Comparison of ENCODE assay signal across 9 cellular contexts in the genomic region with DNA sequence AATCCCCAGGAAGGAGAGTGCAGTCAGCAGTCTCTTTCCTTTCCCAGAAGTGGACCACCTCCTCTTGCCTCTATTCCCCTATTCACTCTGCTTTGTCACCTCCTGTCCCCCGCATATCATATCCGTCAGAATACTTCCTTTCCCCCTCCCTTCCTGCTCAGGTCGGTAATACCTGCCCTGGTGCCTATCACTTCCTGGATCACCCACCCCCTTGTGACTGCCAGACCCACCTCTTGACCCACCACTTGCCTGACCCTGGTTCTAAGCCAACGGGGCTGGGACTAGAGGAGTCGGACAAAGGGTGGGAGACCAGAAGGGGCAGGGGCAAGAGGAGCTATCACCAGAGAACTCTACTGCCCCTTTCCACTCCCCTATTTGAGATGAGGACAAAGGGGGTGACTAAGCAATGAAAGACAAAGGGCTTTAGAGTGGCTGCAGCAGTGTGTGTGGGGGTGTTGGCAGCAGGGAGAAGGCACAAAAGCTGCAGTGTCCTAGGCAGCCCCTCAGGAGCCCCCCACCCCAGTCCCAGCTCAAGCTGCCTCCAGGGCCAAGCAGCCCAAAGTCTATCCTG. TPM values are rescaled to one million over a fixed set of nuclear protein-coding genes. Genes with fewer than 3 reads are reported as not detected.
DNase-seq lines count a peak whose midpoint lies in the region; ATAC-seq and TF ChIP-seq lines count a peak whose summit lies in the region.
"Had no signal": no experiment of that assay in that cellular context is flagged by ENCODE, and none has a peak within 500 bp of the region (broad histone marks: within the 10 kb centered on the region; RNA-seq: fewer than 3 reads in every experiment).

No MANE protein-coding gene starts in this region.

- H3K4me1 ChIP-seq in thoracic aorta (ENCODE audit: control insufficient read depth in 1 of 2, low read depth in 2 of 2): peaks cover 13 to 35% of the 10 kb centered on the region in 2 donors

- intact Hi-C loops in activated CD4-positive, alpha-beta T cell treated with anti-CD3 and anti-CD28 coated beads for 36 hours (cut with DNase I, micrococcal nuclease): loop anchor here in 1 of 2 experiments (5.0 kb wide), 1 partner anchor 107 kb away; a partner anchor contains a TSS

- CTCF ChIA-PET in activated CD4-positive, alpha-beta T cell treated with anti-CD3 and anti-CD28 coated beads for 36 hours (lab: Charles Lee): interaction anchor here (1.0 to 7.2 kb wide), 3 partner anchors 8 to 131 kb away, joined by 3 to 89 read pairs (median 27); a partner anchor contains a TSS

- peaks cover 21% of the 10 kb centered on the region for H3K36me3 Mint-ChIP-seq in activated CD4-positive, alpha-beta T cell treated with anti-CD3 and anti-CD28 coated beads for 36 hours (ENCODE audit: low read depth)
- peaks cover 7% of the 10 kb centered on the region for H3K36me3 Mint-ChIP-seq in chondrocyte (ENCODE audit: low read depth)

- peaks cover 43% of the 10 kb centered on the region for H3K4me1 Mint-ChIP-seq in activated CD4-positive, alpha-beta T cell treated with anti-CD3 and anti-CD28 coated beads for 36 hours
- peaks cover 62% of the 10 kb centered on the region for H3K4me1 Mint-ChIP-seq in chondrocyte (ENCODE audit: low read depth)

- no peaks in the 10 kb centered on the region for H3K27me3 Mint-ChIP-seq in activated CD4-positive, alpha-beta T cell treated with anti-CD3 and anti-CD28 coated beads for 36 hours
- no peaks in the 10 kb centered on the region for H3K27me3 Mint-ChIP-seq in chondrocyte (ENCODE audit: low read depth)

- TF ChIP-seq CTCF in chondrocyte (IDR thresholded peaks at IDR 0.05): no peak
- TF ChIP-seq CTCF in thoracic aorta (IDR thresholded peaks at IDR 0.05): no peak

- no peaks in the 10 kb centered on the region for H3K9me3 Mint-ChIP-seq in activated CD4-positive, alpha-beta T cell treated with anti-CD3 and anti-CD28 coated beads for 36 hours (ENCODE audit: low read depth)
- H3K9me3 Mint-ChIP-seq in chondrocyte (ENCODE audit: low read depth): no peaks in the 10 kb centered on the region

- H3K27ac Mint-ChIP-seq in activated CD4-positive, alpha-beta T cell treated with anti-CD3 and anti-CD28 coated beads for 36 hours: peak overlapping the region; percentile 95
- peak overlapping the region; percentile 8 for H3K27ac Mint-ChIP-seq in chondrocyte (ENCODE audit: unreplicated experiment)

- no peak for ATAC-seq in activated CD4-positive, alpha-beta T cell treated with anti-CD3 and anti-CD28 coated beads for 36 hours
- ATAC-seq in thoracic aorta (ENCODE audit: insufficient number of reproducible peaks, low FRiP score, low read depth): no peak

- H3K27ac ChIP-seq in thoracic aorta: peak overlapping the region; percentile 94 to 99

- no peak for DNase-seq in activated CD4-positive, alpha-beta T cell treated with anti-CD3 and anti-CD28 coated beads for 36 hours
- DNase-seq in activated CD4-positive, alpha-beta T cell treated with anti-CD3 and anti-CD28 coated beads, Interleukin-2, amount 50 U/mL, for 1 hour: no peak
- DNase-seq in chondrocyte (ENCODE audit: low spot score) (no peak), midbrain (lab: John Stamatoyannopoulos, UW) (peak; percentile 82), thoracic aorta (ENCODE audit: low spot score) (no peak), iPS-NIHi11 (ENCODE audit: low spot score) (no peak), A172 (ENCODE audit: low spot score) (no peak), COR-L47 (lab: John Stamatoyannopoulos, UW) (no peak)
- DNase-seq: ACHN had no signal

- no peaks in the 10 kb centered on the region for H3K9me3 ChIP-seq in thoracic aorta

- POLR2A ChIA-PET in activated CD4-positive, alpha-beta T cell treated with anti-CD3 and anti-CD28 coated beads for 36 hours (lab: Charles Lee): interaction anchor here (1.0 kb wide), 1 partner anchor 14 kb away, joined by 3 read pairs; no protein-coding TSS in a partner anchor

- H3K4me3 ChIP-seq in thoracic aorta: no peak overlapping the region

- H3K27me3 ChIP-seq in thoracic aorta (replicated peaks; ENCODE audit: insufficient read depth): no peaks in the 10 kb centered on the region

- H3K4me3 Mint-ChIP-seq in activated CD4-positive, alpha-beta T cell treated with anti-CD3 and anti-CD28 coated beads for 36 hours: peak overlapping the region; percentile 41
- H3K4me3 Mint-ChIP-seq in chondrocyte (ENCODE audit: unreplicated experiment): no peak overlapping the region

- H3K36me3 ChIP-seq in thoracic aorta: no peaks in the 10 kb centered on the region

RNA-seq across cellular contexts. Expression of a gene that starts 1.7 kb away (rescaled TPM):
- under 1 TPM; 0.40 to 0.71 TPM for total RNA-seq in activated CD4-positive, alpha-beta T cell treated with anti-CD3 and anti-CD28 coated beads for 36 hours
- total RNA-seq in chondrocyte (1.5 to 2.8 TPM (median 2.2 TPM) in 3 replicates), thoracic aorta (100 to 1,000 TPM in 1 of 2 donors, 10 to 100 TPM in 1; 15.0 to 171 TPM)
- total RNA-seq in A172 (2014; rRNA removed; shearing (Covaris generic)): not detected in 2 replicates

RNA-seq across cellular contexts. Expression of a gene that starts 1.7 kb away (rescaled TPM):
- total RNA-seq in activated CD4-positive, alpha-beta T cell treated with anti-CD3 and anti-CD28 coated beads for 36 hours: 10 to 100 TPM; 71.8 to 92.0 TPM
- total RNA-seq in chondrocyte: 50.6 to 59.2 TPM (median 55.2 TPM) in 3 replicates
- 10 to 100 TPM; 61.5 to 63.5 TPM for total RNA-seq in thoracic aorta
- 179 and 197 TPM in 2 replicates for total RNA-seq in A172 (2014; rRNA removed; shearing (Covaris generic))

RNA-seq across cellular contexts. Expression of a gene that starts 14.6 kb away (rescaled TPM):
- total RNA-seq in activated CD4-positive, alpha-beta T cell treated with anti-CD3 and anti-CD28 coated beads for 36 hours: 1 to 10 TPM in 1 of 2 experiments, under 1 TPM in 1; 0.98 to 2.2 TPM
- total RNA-seq in chondrocyte: not detected in 3 replicates
- total RNA-seq in thoracic aorta: 100 to 1,000 TPM in 1 of 2 donors, 10 to 100 TPM in 1; 82.9 to 101 TPM
- not detected in 2 replicates for total RNA-seq in A172 (2014; rRNA removed; shearing (Covaris generic))

RNA-seq across cellular contexts. Expression of a gene that starts 22.9 kb away (rescaled TPM):
- total RNA-seq in activated CD4-positive, alpha-beta T cell treated with anti-CD3 and anti-CD28 coated beads for 36 hours: not detected
- not detected in 3 replicates for total RNA-seq in chondrocyte
- total RNA-seq in thoracic aorta: not detected
- not detected in 2 replicates for total RNA-seq in A172 (2014; rRNA removed; shearing (Covaris generic))

RNA-seq across cellular contexts. Expression of a gene that starts 23.2 kb away (rescaled TPM):
- 10 to 100 TPM; 40.5 to 51.8 TPM for total RNA-seq in activated CD4-positive, alpha-beta T cell treated with anti-CD3 and anti-CD28 coated beads for 36 hours
- total RNA-seq in chondrocyte (22.4 to 23.7 TPM (median 23.0 TPM) in 3 replicates), thoracic aorta (100 to 1,000 TPM in 1 of 2 donors, 10 to 100 TPM in 1; 36.4 to 145 TPM)
- total RNA-seq in A172 (2014; rRNA removed; shearing (Covaris generic)): 59.5 and 61.1 TPM in 2 replicates

Comparison
In these comparisons a context has a peak if more than half of its experiments do, and no peak if none do; other contexts are left out.
1. RNA of a gene that starts 14.6 kb away (total RNA-seq): 82.9 to 101 TPM in thoracic aorta; 0.98 to 2.2 TPM in activated CD4-positive, alpha-beta T cell treated with anti-CD3 and anti-CD28 coated beads for 36 hours, not detected in chondrocyte and not detected in A172; every median in the first group is over 10 times any median in the second.